Comparison of ENCODE assay signal across 9 cellular contexts in the genomic region with DNA sequence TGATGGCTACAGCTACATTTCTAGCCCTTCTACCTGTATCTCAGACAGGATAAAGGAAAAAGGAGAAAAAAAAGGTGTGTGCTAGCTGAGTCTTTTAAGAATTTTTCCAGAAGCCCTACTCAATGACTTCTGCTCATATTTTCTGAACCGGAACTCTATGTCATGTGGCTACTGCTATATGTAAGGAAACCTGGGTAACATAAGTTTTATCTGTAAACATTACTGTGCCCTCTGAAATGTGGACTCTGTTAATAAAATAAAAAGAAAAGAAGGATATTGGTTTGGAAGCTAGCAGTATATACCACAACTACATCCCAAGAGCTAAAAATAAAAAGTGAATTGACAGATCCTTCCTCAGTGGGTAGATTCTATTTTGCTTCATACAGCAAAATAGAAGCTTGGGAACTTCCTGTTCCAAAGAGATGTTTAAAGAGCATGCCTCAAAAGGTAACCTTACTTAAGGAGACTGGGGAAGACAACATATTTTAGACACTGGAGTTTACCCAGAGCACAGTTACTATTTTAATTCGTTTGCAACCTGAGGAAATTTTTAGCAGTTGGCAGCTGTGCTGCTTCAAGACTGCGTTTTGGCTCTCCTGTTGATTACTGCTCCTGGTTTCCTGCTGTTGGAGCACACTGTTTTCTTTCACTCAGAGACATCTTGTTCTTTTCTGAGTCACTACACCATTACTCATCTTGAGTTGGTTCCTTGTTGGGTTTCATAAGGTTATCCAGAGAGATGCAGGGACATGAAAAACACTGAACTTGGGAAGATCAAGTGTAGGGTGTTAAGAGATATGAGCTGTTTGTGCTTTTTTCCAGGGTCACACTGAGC.
DNase-seq lines count a peak whose midpoint lies in the region; ATAC-seq and TF ChIP-seq lines count a peak whose summit lies in the region.
"Had no signal": no experiment of that assay in that cellular context is flagged by ENCODE, and none has a peak within 500 bp of the region (broad histone marks: within the 10 kb centered on the region; RNA-seq: fewer than 3 reads in every experiment).

No MANE protein-coding gene starts in this region.

- H3K4me3 ChIP-seq in GM23248: no peak overlapping the region; the same call in 1 of the 2 replicates
- no peak overlapping the region for H3K4me3 ChIP-seq in gastroesophageal sphincter
- H3K4me3 ChIP-seq in Karpas-422 (ENCODE audit: low read length): no peak overlapping the region
- H3K4me3 ChIP-seq: right lobe of liver had no signal

- H4K20me1 ChIP-seq in GM23248 (ENCODE audit: insufficient read depth): no peaks in the 10 kb centered on the region
- no peaks in the 10 kb centered on the region for H4K20me1 ChIP-seq in Karpas-422 (ENCODE audit: insufficient read depth, low read depth, low read length)

- H3K36me3 ChIP-seq in GM23248 (ENCODE audit: low read depth): no peaks in the 10 kb centered on the region
- H3K36me3 ChIP-seq in gastroesophageal sphincter: no peaks in the 10 kb centered on the region
- no peaks in the 10 kb centered on the region for H3K36me3 ChIP-seq in Karpas-422 (ENCODE audit: insufficient read depth, low read length)
- H3K36me3 ChIP-seq: right lobe of liver had no signal

- H3K4me2 ChIP-seq in GM23248 (ENCODE audit: unreplicated experiment) (peak overlapping the region; percentile 29), Karpas-422 (ENCODE audit: low read depth, low read length, poor library complexity, severe bottlenecking) (no peak overlapping the region)

- H3K4me1 ChIP-seq in GM23248 (ENCODE audit: insufficient read depth) (peaks cover 11% of the 10 kb centered on the region), gastroesophageal sphincter (peaks cover 6 to 43% (median 10%) of the 10 kb centered on the region in 3 donors), Karpas-422 (ENCODE audit: low read length) (no peaks in the 10 kb centered on the region)

- no peaks in the 10 kb centered on the region for H3K9me3 Mint-ChIP-seq in stimulated activated memory B cell treated with anti-CD40 and anti-IgM and Interleukin-4, amounts not matched to agents 10 μg/mL and 1 μg/mL and 100 μg/mL, for 72 hours

- no peak for TF ChIP-seq POLR2A in gastroesophageal sphincter (IDR thresholded peaks at IDR 0.05)

- peaks cover 14% of the 10 kb centered on the region for H3K4me1 Mint-ChIP-seq in stimulated activated memory B cell treated with anti-CD40 and anti-IgM and Interleukin-4, amounts not matched to agents 10 μg/mL and 1 μg/mL and 100 μg/mL, for 72 hours

- H3K4me3 Mint-ChIP-seq in stimulated activated memory B cell treated with anti-CD40 and anti-IgM and Interleukin-4, amounts not matched to agents 10 μg/mL and 1 μg/mL and 100 μg/mL, for 72 hours: no peak overlapping the region

- peak; percentile 78 for DNase-seq in GM23248
- DNase-seq in SK-MEL-5 (ENCODE audit: low read depth, low spot score): peak; percentile 22
- no peak for DNase-seq in NCI-H1930 (lab: John Stamatoyannopoulos, UW)
- no peak for DNase-seq in Karpas-422
- DNase-seq: right lobe of liver had no signal

- H3K36me3 Mint-ChIP-seq in stimulated activated memory B cell treated with anti-CD40 and anti-IgM and Interleukin-4, amounts not matched to agents 10 μg/mL and 1 μg/mL and 100 μg/mL, for 72 hours: no peaks in the 10 kb centered on the region

- TF ChIP-seq EP300 in gastroesophageal sphincter (IDR thresholded peaks at IDR 0.05): peak; percentile 54

- H3K9ac ChIP-seq in GM23248 (peak overlapping the region; percentile 32; the same call in 1 of the 2 replicates), Karpas-422 (ENCODE audit: low read length) (no peak overlapping the region)

- 16 to 19% methylated on average over 3 of the region's 3 CpGs for WGBS in GM23248 (ENCODE audit: low coverage in 1 of 2, low lambda C conversion rate in 2 of 2, missing lambda C conversion rate in 2 of 2), 2 experiments
- 12 to 19% methylated on average over 3 of the region's 3 CpGs for WGBS in gastroesophageal sphincter (ENCODE audit: low coverage in 1 of 2), 2 donors

- peak overlapping the region; percentile 47 for H3K27ac ChIP-seq in GM23248
- H3K27ac ChIP-seq in gastroesophageal sphincter: peak overlapping the region; percentile 80 to 99 (median 88)
- H3K27ac ChIP-seq in Karpas-422 (ENCODE audit: low read length): no peak overlapping the region
- H3K27ac ChIP-seq: right lobe of liver had no signal

- no peaks in the 10 kb centered on the region for H3K79me2 ChIP-seq in GM23248 (ENCODE audit: insufficient read depth)
- no peaks in the 10 kb centered on the region for H3K79me2 ChIP-seq in Karpas-422 (ENCODE audit: low read length)

- H2AFZ ChIP-seq in GM23248: peak overlapping the region; percentile 72
- no peak overlapping the region for H2AFZ ChIP-seq in Karpas-422 (ENCODE audit: low read length)

- in situ Hi-C loops in GM23248 (cut with MboI) (no loop called here), SK-MEL-5 (cut with HindIII; ENCODE audit: low pct_unique_long_range_greater_than_20kb, low sequenced_read_pairs) (no loop called here)

- H3K27me3 ChIP-seq in GM23248 (replicated peaks; ENCODE audit: insufficient read depth) (no peaks in the 10 kb centered on the region), gastroesophageal sphincter (no peaks in the 10 kb centered on the region), Karpas-422 (ENCODE audit: low read length) (no peaks in the 10 kb centered on the region)
- H3K27me3 ChIP-seq: right lobe of liver had no signal

- peaks cover 16% of the 10 kb centered on the region; the same call in 1 of the 2 replicates for H3F3A ChIP-seq in GM23248 (ENCODE audit: insufficient read depth)

- ATAC-seq in gastroesophageal sphincter (peak; percentile 94), GM21367 (IDR thresholded peaks at IDR 0.05; ENCODE audit: unreplicated experiment) (no peak), HG03354 (IDR thresholded peaks at IDR 0.05; ENCODE audit: poor library complexity, severe bottlenecking, unreplicated experiment) (no peak)
- peak; percentile 47 for ATAC-seq in stimulated activated memory B cell treated with anti-CD40 and anti-IgM and Interleukin-4, amounts not matched to agents 10 μg/mL and 1 μg/mL and 100 μg/mL, for 72 hours

- H3K27me3 Mint-ChIP-seq in stimulated activated memory B cell treated with anti-CD40 and anti-IgM and Interleukin-4, amounts not matched to agents 10 μg/mL and 1 μg/mL and 100 μg/mL, for 72 hours: no peaks in the 10 kb centered on the region

- TF ChIP-seq CTCF in gastroesophageal sphincter (IDR thresholded peaks at IDR 0.05): no peak

- H3K27ac Mint-ChIP-seq in stimulated activated memory B cell treated with anti-CD40 and anti-IgM and Interleukin-4, amounts not matched to agents 10 μg/mL and 1 μg/mL and 100 μg/mL, for 72 hours: peak overlapping the region; percentile 59

- H3K9me2 ChIP-seq in GM23248 (ENCODE audit: insufficient read depth) (no peaks in the 10 kb centered on the region), Karpas-422 (replicated peaks; ENCODE audit: insufficient read depth, low read length) (no peaks in the 10 kb centered on the region)

- H3K9me3 ChIP-seq in GM23248 (ENCODE audit: low read depth): no peaks in the 10 kb centered on the region
- no peaks in the 10 kb centered on the region for H3K9me3 ChIP-seq in gastroesophageal sphincter
- H3K9me3 ChIP-seq in Karpas-422 (ENCODE audit: low read length): no peaks in the 10 kb centered on the region
- H3K9me3 ChIP-seq: right lobe of liver had no signal

Comparison
In these comparisons a context has a peak if more than half of its experiments do, and no peak if none do; other contexts are left out.
1. DNase-seq: peak in GM23248 (single experiment) and SK-MEL-5 (single experiment); none in NCI-H1930 (0 of 2) and Karpas-422 (single experiment).
2. ATAC-seq: peak in gastroesophageal sphincter (single experiment) and stimulated activated memory B cell treated with anti-CD40 and anti-IgM and Interleukin-4, amounts not matched to agents 10 μg/mL and 1 μg/mL and 100 μg/mL, for 72 hours (single experiment); none in GM21367 (single experiment) and HG03354 (single experiment).